In the genomic region with DNA sequence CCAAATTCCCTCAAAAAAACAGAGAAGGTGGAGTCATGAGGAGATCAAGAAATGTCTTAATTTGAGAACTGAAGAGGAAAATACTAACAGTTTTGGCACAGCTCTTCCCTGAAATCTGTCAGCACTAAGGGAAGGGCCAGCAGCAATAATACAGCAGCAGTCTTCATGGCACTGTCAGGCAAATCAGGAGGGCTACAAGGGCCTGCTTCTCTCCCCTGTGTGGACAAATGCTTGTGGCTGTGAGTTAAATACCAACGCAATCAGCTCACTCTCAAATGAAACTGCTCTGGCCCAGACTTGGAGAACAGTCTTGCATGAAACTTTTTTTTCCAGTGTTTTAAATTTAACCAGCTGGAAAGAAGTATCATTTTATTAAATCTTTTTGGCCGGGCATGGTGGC, we compare ENCODE assay signal across 17 cellular contexts. TPM values are rescaled to one million over a fixed set of nuclear protein-coding genes. Genes with fewer than 3 reads are reported as not detected.
DNase-seq lines count a peak whose midpoint lies in the region; ATAC-seq and TF ChIP-seq lines count a peak whose summit lies in the region.
"Had no signal": no experiment of that assay in that cellular context is flagged by ENCODE, and none has a peak within 500 bp of the region (broad histone marks: within the 10 kb centered on the region; RNA-seq: fewer than 3 reads in every experiment).

No MANE protein-coding gene starts in this region.

- no peaks in the 10 kb centered on the region for H3K9me3 ChIP-seq in left ventricle myocardium inferior (replicated peaks)
- H3K9me3 ChIP-seq in skeletal muscle tissue (ENCODE audit: control insufficient read depth in 3 of 3, low read length in 3 of 3) = no peaks in the 10 kb centered on the region
- no peaks in the 10 kb centered on the region for H3K9me3 ChIP-seq in effector memory CD4-positive, alpha-beta T cell (ENCODE audit: control insufficient read depth, low read length)

- no peak for TF ChIP-seq CTCF in left ventricle myocardium inferior (IDR thresholded peaks at IDR 0.05; ENCODE audit: borderline replicate concordance)

- peak overlapping the region; percentile 57 for H3K27ac ChIP-seq in left ventricle myocardium inferior (replicated peaks)
- peak overlapping the region; percentile 15 for H3K27ac ChIP-seq in skeletal muscle tissue (ENCODE audit: low read depth, low read length)
- H3K27ac ChIP-seq in effector memory CD4-positive, alpha-beta T cell (ENCODE audit: insufficient read depth, low read length, poor library complexity, severe bottlenecking) = no peak overlapping the region

- H3K36me3 ChIP-seq in left ventricle myocardium inferior (no peaks in the 10 kb centered on the region), skeletal muscle tissue (ENCODE audit: control insufficient read depth in 3 of 3, insufficient read depth in 3 of 3, low read length in 3 of 3) (no peaks in the 10 kb centered on the region)
- no peaks in the 10 kb centered on the region for H3K36me3 ChIP-seq in effector memory CD4-positive, alpha-beta T cell (ENCODE audit: control insufficient read depth, insufficient read depth, low read length)

- H3K9ac ChIP-seq in skeletal muscle tissue (ENCODE audit: low read depth in 1 of 3, low read length in 3 of 3) = no peak overlapping the region

- peak; percentile 66 for DNase-seq in EL
- peak; percentile 87 for DNase-seq in astrocyte of the hippocampus (ENCODE audit: low read depth, low spot score)
- no peak for DNase-seq in left ventricle myocardium inferior
- DNase-seq in effector memory CD4-positive, alpha-beta T cell = no peak
- DNase-seq in mucosa of gallbladder (ENCODE audit: low spot score) = no peak
- DNase-seq: activated CD4-positive, alpha-beta T cell treated with anti-CD3 and anti-CD28 coated beads for 4 hours; C1 segment of cervical spinal cord; midbrain; NCI-H1092 treated with DMSO at 0.1 percent for 48 hours; stimulated activated CD4-positive, alpha-beta T cell treated with anti-CD3 and anti-CD28 coated beads, Interleukin-2, amount 100 ng/mL, for 48 hours; T-helper 17 cell had no signal

- peaks cover 29% of the 10 kb centered on the region for H3K4me1 ChIP-seq in left ventricle myocardium inferior
- no peaks in the 10 kb centered on the region for H3K4me1 ChIP-seq in skeletal muscle tissue (ENCODE audit: control insufficient read depth in 3 of 3, insufficient read depth in 3 of 3, low read length in 3 of 3)
- H3K4me1 ChIP-seq in effector memory CD4-positive, alpha-beta T cell (ENCODE audit: control insufficient read depth, insufficient read depth, low read length, poor library complexity, severe bottlenecking) = no peaks in the 10 kb centered on the region

- H3K4me3 ChIP-seq in left ventricle myocardium inferior (no peak overlapping the region), skeletal muscle tissue (ENCODE audit: low read length in 3 of 3) (no peak overlapping the region)
- H3K4me3 ChIP-seq in effector memory CD4-positive, alpha-beta T cell (ENCODE audit: insufficient read depth, low read depth, low read length, poor library complexity, severe bottlenecking) = no peak overlapping the region

- ATAC-seq in HG02870 (IDR thresholded peaks at IDR 0.05; ENCODE audit: unreplicated experiment) = no peak
- no peak for ATAC-seq in HG03571 (IDR thresholded peaks at IDR 0.05; ENCODE audit: unreplicated experiment)
- ATAC-seq: activated T-helper 17 cell treated with anti-CD3 and anti-CD28 coated beads, Interleukin-2, amount 50 U/mL, for 72 hours; Panc1; stimulated activated effector memory CD8-positive, alpha-beta T cell treated with anti-CD3 and anti-CD28 coated beads, Interleukin-12 subunit alpha, Interleukin-12 subunit beta, amount 100 ng/mL, for 72 hours; T-helper 17 cell had no signal

- H3K27me3 ChIP-seq in left ventricle myocardium inferior (ENCODE audit: low read depth) (no peaks in the 10 kb centered on the region), skeletal muscle tissue (ENCODE audit: control insufficient read depth in 3 of 3, insufficient read depth in 3 of 3, low read length in 3 of 3) (no peaks in the 10 kb centered on the region)
- no peaks in the 10 kb centered on the region for H3K27me3 ChIP-seq in effector memory CD4-positive, alpha-beta T cell (replicated peaks; ENCODE audit: control insufficient read depth, insufficient read depth, low read length, poor library complexity, severe bottlenecking)

- intact Hi-C loops in left ventricle myocardium inferior (cut with micrococcal nuclease) = no loop called here

RNA-seq across cellular contexts. Expression of a gene that starts 20.5 kb away (rescaled TPM):
- total RNA-seq in left ventricle myocardium inferior (67.9 TPM), skeletal muscle tissue (198 TPM), mucosa of gallbladder (171 TPM)

Comparison
In these comparisons a context has a peak if more than half of its experiments do, and no peak if none do; other contexts are left out.
1. DNase-seq: peak in EL (single experiment) and astrocyte of the hippocampus (single experiment); none in left ventricle myocardium inferior (single experiment), effector memory CD4-positive, alpha-beta T cell (0 of 3) and mucosa of gallbladder (single experiment).